9 cellular contexts compared by ENCODE assay signal in genomic region chr7:121126801-121127534, GRCh38.
DNase-seq lines count a peak whose midpoint lies in the region; TF ChIP-seq lines count a peak whose summit lies in the region.
"Had no signal": no experiment of that assay in that cellular context is flagged by ENCODE, and none has a peak within 500 bp of the region (broad histone marks: within the 10 kb centered on the region; RNA-seq: fewer than 3 reads in every experiment).

No MANE protein-coding gene starts in this region.

- TF ChIP-seq CTCF in Loucy (conservative IDR thresholded peaks at IDR 0.05; ENCODE audit: low read length) (peak; percentile 51), nephron (IDR thresholded peaks at IDR 0.05; ENCODE audit: unreplicated experiment in 3 of 3) (peak; percentile 26 to 32 (median 27))

- H3K36me3 ChIP-seq in Loucy (ENCODE audit: insufficient read depth, low read length) (no peaks in the 10 kb centered on the region), adipocyte (ENCODE audit: control insufficient read depth, insufficient read depth, low read length, severe bottlenecking) (peaks cover 5% of the 10 kb centered on the region)

- no peak overlapping the region for H3K4me2 ChIP-seq in Loucy (ENCODE audit: low read depth, low read length, poor library complexity, severe bottlenecking)

- H3K9me3 ChIP-seq in Loucy (ENCODE audit: insufficient read depth, low read depth, low read length), result no peaks in the 10 kb centered on the region
- H3K9me3 ChIP-seq in adipocyte (ENCODE audit: control insufficient read depth, low read length), result no peaks in the 10 kb centered on the region

- H3K9me2 ChIP-seq in Loucy (replicated peaks; ENCODE audit: low read depth, low read length), result no peaks in the 10 kb centered on the region

- H3K4me3 ChIP-seq in Loucy (ENCODE audit: low read length, poor library complexity, severe bottlenecking), result no peak overlapping the region
- H3K4me3 ChIP-seq in adipocyte (ENCODE audit: low read length), result no peak overlapping the region

- intact Hi-C loops in activated T-helper 1 cell treated with anti-CD3 and anti-CD28 coated beads, Interleukin-12 subunit alpha, Interleukin-12 subunit beta, Interleukin-2, Interleukin-4 antibody, amounts not matched to agents 30 ng/mL and 10 ng/mL and 1 ng/mL, durations not matched to agents 14 hours and 24 hours and 36 hours (cut with micrococcal nuclease), result loop anchor here (1.0 to 5.0 kb wide), 2 partner anchors 420 to 867 kb away; no protein-coding TSS in a partner anchor

- H3K27me3 ChIP-seq in Loucy (ENCODE audit: insufficient read depth, low read length, poor library complexity, severe bottlenecking) (no peaks in the 10 kb centered on the region), adipocyte (replicated peaks; ENCODE audit: control insufficient read depth, insufficient read depth, low read length) (no peaks in the 10 kb centered on the region)

- peaks cover 18% of the 10 kb centered on the region for H3K36me3 Mint-ChIP-seq in nephron (ENCODE audit: low read depth)
- H3K36me3 Mint-ChIP-seq in activated T-helper 1 cell treated with anti-CD3 and anti-CD28 coated beads, Interleukin-12 subunit alpha, Interleukin-12 subunit beta, Interleukin-2, Interleukin-4 antibody, amounts not matched to agents 30 ng/mL and 10 ng/mL and 1 ng/mL, durations not matched to agents 14 hours and 24 hours and 36 hours (ENCODE audit: low read depth), result no peaks in the 10 kb centered on the region

- H3K4me1 ChIP-seq in Loucy (ENCODE audit: insufficient read depth, low read length, poor library complexity, severe bottlenecking), result no peaks in the 10 kb centered on the region
- no peaks in the 10 kb centered on the region for H3K4me1 ChIP-seq in adipocyte (ENCODE audit: control insufficient read depth, insufficient read depth, low read length)

- H3K79me2 ChIP-seq in Loucy (ENCODE audit: insufficient read depth, low read length), result no peaks in the 10 kb centered on the region

- no peaks in the 10 kb centered on the region for H4K20me1 ChIP-seq in Loucy (ENCODE audit: insufficient read depth, low read length, poor library complexity, severe bottlenecking)

- H3K9ac ChIP-seq in Loucy (ENCODE audit: low read depth, low read length, poor library complexity, severe bottlenecking) (no peak overlapping the region), adipocyte (ENCODE audit: low read length) (no peak overlapping the region)

- no peak overlapping the region for H3K4me3 Mint-ChIP-seq in nephron
- no peak overlapping the region for H3K4me3 Mint-ChIP-seq in activated T-helper 1 cell treated with anti-CD3 and anti-CD28 coated beads, Interleukin-12 subunit alpha, Interleukin-12 subunit beta, Interleukin-2, Interleukin-4 antibody, amounts not matched to agents 30 ng/mL and 10 ng/mL and 1 ng/mL, durations not matched to agents 14 hours and 24 hours and 36 hours

- no peaks in the 10 kb centered on the region for H3K27me3 Mint-ChIP-seq in nephron (ENCODE audit: low read depth)
- peaks cover 5% of the 10 kb centered on the region for H3K27me3 Mint-ChIP-seq in activated T-helper 1 cell treated with anti-CD3 and anti-CD28 coated beads, Interleukin-12 subunit alpha, Interleukin-12 subunit beta, Interleukin-2, Interleukin-4 antibody, amounts not matched to agents 30 ng/mL and 10 ng/mL and 1 ng/mL, durations not matched to agents 14 hours and 24 hours and 36 hours (ENCODE audit: insufficient read depth)

- H3K4me1 Mint-ChIP-seq in nephron, result peaks cover 5% of the 10 kb centered on the region
- H3K4me1 Mint-ChIP-seq in activated T-helper 1 cell treated with anti-CD3 and anti-CD28 coated beads, Interleukin-12 subunit alpha, Interleukin-12 subunit beta, Interleukin-2, Interleukin-4 antibody, amounts not matched to agents 30 ng/mL and 10 ng/mL and 1 ng/mL, durations not matched to agents 14 hours and 24 hours and 36 hours (ENCODE audit: low read depth), result no peaks in the 10 kb centered on the region

- no peaks in the 10 kb centered on the region for H3K9me3 Mint-ChIP-seq in nephron
- H3K9me3 Mint-ChIP-seq in activated T-helper 1 cell treated with anti-CD3 and anti-CD28 coated beads, Interleukin-12 subunit alpha, Interleukin-12 subunit beta, Interleukin-2, Interleukin-4 antibody, amounts not matched to agents 30 ng/mL and 10 ng/mL and 1 ng/mL, durations not matched to agents 14 hours and 24 hours and 36 hours, result no peaks in the 10 kb centered on the region

- DNase-seq in GM04504 (ENCODE audit: low read depth), result peak; percentile 5
- DNase-seq in adipocyte (ENCODE audit: low read depth), result peak; percentile 60
- no peak for DNase-seq in iPS-NIHi7 (ENCODE audit: extremely low spot score)
- DNase-seq in GM19238 (ENCODE audit: insufficient read length, low spot score), result no peak
- DNase-seq in activated T-helper 1 cell treated with anti-CD3 and anti-CD28 coated beads, Interleukin-12 subunit alpha, Interleukin-12 subunit beta, Interleukin-2, Interleukin-4 antibody, amounts not matched to agents 30 ng/mL and 10 ng/mL and 1 ng/mL, durations not matched to agents 14 hours and 24 hours and 36 hours (ENCODE audit: low spot score), result no peak
- no peak for DNase-seq in activated naive CD4-positive, alpha-beta T cell treated with Interleukin-2 at 50 U/mL for 16 hours
- DNase-seq: left colon had no signal

- no peak overlapping the region for H2AFZ ChIP-seq in Loucy (ENCODE audit: low read length)

- no peak overlapping the region for H3K27ac Mint-ChIP-seq in nephron
- no peak overlapping the region for H3K27ac Mint-ChIP-seq in activated T-helper 1 cell treated with anti-CD3 and anti-CD28 coated beads, Interleukin-12 subunit alpha, Interleukin-12 subunit beta, Interleukin-2, Interleukin-4 antibody, amounts not matched to agents 30 ng/mL and 10 ng/mL and 1 ng/mL, durations not matched to agents 14 hours and 24 hours and 36 hours

- H3F3A ChIP-seq in Loucy (ENCODE audit: low read depth), result no peaks in the 10 kb centered on the region

Comparison
In these comparisons a context has a peak if more than half of its experiments do, and no peak if none do; other contexts are left out.
1. DNase-seq: peak in GM04504 (single experiment) and adipocyte (single experiment); none in iPS-NIHi7 (single experiment), GM19238 (single experiment), activated T-helper 1 cell treated with anti-CD3 and anti-CD28 coated beads, Interleukin-12 subunit alpha, Interleukin-12 subunit beta, Interleukin-2, Interleukin-4 antibody, amounts not matched to agents 30 ng/mL and 10 ng/mL and 1 ng/mL, durations not matched to agents 14 hours and 24 hours and 36 hours (single experiment) and activated naive CD4-positive, alpha-beta T cell treated with Interleukin-2 at 50 U/mL for 16 hours (single experiment).